ENCODE assay signal across 1 cellular context in genomic region chr7:6273380-6273837, GRCh38.
TF ChIP-seq lines count a peak whose summit lies in the region.

No MANE protein-coding gene starts in this region.

TF ChIP-seq in K562, 482 proteins besides CTCF, POLR2A, EP300 and RAD21:
- no peak for TF ChIP-seq MXD1 (CRISPR knock-in tag; IDR thresholded peaks at IDR 0.05; ENCODE audit: borderline replicate concordance, poor library complexity, severe bottlenecking)
- TF ChIP-seq NFIC (IDR thresholded peaks at IDR 0.05): peak; percentile 50
- peak; percentile 71; the same call in 1 of the 2 replicates for TF ChIP-seq ZBTB33 (CRISPR knock-in tag; IDR thresholded peaks at IDR 0.05)
- TF ChIP-seq PPARD (CRISPR knock-in tag; IDR thresholded peaks at IDR 0.05): no peak
- TF ChIP-seq RB1 (IDR thresholded peaks at IDR 0.05; ENCODE audit: low read depth): no peak
- no peak for TF ChIP-seq TAF7 (tag; IDR thresholded peaks at IDR 0.05)
